39 cellular contexts compared by ENCODE assay signal in genomic region chr1:205067031-205067430, GRCh38. TPM values are rescaled to one million over a fixed set of nuclear protein-coding genes. Genes with fewer than 3 reads are reported as not detected.
"Had no signal": no experiment of that assay in that cellular context is flagged by ENCODE, and none has a peak within 500 bp of the region (broad histone marks: within the 10 kb centered on the region; RNA-seq: fewer than 3 reads in every experiment).

No MANE protein-coding gene starts in this region.

- H3K4me3 Mint-ChIP-seq: activated CD4-positive, alpha-beta memory T cell treated with anti-CD3 and anti-CD28 coated beads, Interleukin-2, amount 10 ng/mL, durations not matched to agents 7 days and 5 days; activated CD8-positive, alpha-beta memory T cell treated with anti-CD3 and anti-CD28 coated beads, Interleukin-2, amount 10 ng/mL, durations not matched to agents 7 days and 5 days; activated naive CD8-positive, alpha-beta T cell treated with anti-CD3 and anti-CD28 coated beads for 36 hours; T-cell had no signal

- H3K4me3 ChIP-seq: Peyer's patch had no signal

- H3K9me3 Mint-ChIP-seq: activated CD4-positive, alpha-beta memory T cell treated with anti-CD3 and anti-CD28 coated beads, Interleukin-2, amount 10 ng/mL, durations not matched to agents 7 days and 5 days; activated naive CD8-positive, alpha-beta T cell treated with anti-CD3 and anti-CD28 coated beads for 36 hours; T-cell had no signal

- H3K4me2 ChIP-seq: KMS-11 had no signal

- H3K9ac ChIP-seq: KMS-11 had no signal

- H3K4me1 Mint-ChIP-seq: activated CD4-positive, alpha-beta memory T cell treated with anti-CD3 and anti-CD28 coated beads, Interleukin-2, amount 10 ng/mL, durations not matched to agents 7 days and 5 days; activated CD8-positive, alpha-beta memory T cell treated with anti-CD3 and anti-CD28 coated beads, Interleukin-2, amount 10 ng/mL, durations not matched to agents 7 days and 5 days; activated naive CD8-positive, alpha-beta T cell treated with anti-CD3 and anti-CD28 coated beads for 36 hours; T-cell had no signal

- H3K36me3 ChIP-seq: brain microvascular endothelial cell, Peyer's patch had no signal

- H3K27me3 ChIP-seq: brain microvascular endothelial cell, Peyer's patch had no signal

- DNase-seq: activated CD4-positive, alpha-beta memory T cell treated with anti-CD3 and anti-CD28 coated beads, Interleukin-2, amount 10 ng/mL, durations not matched to agents 7 days and 5 days; activated CD4-positive, alpha-beta T cell treated with anti-CD3 and anti-CD28 coated beads for 1 hour; activated CD4-positive, alpha-beta T cell treated with anti-CD3 and anti-CD28 coated beads for 48 hours; activated CD4-positive, CD25-positive, alpha-beta regulatory T cell; activated CD8-positive, alpha-beta memory T cell treated with anti-CD3 and anti-CD28 coated beads for 24 hours; activated CD8-positive, alpha-beta memory T cell treated with anti-CD3 and anti-CD28 coated beads, Interleukin-2, amount 10 ng/mL, durations not matched to agents 7 days and 5 days; activated CD8-positive, alpha-beta memory T cell treated with anti-CD3 and anti-CD28 coated beads, Interleukin-2, amount 50 U/mL, for 48 hours; activated effector memory CD4-positive, alpha-beta T cell treated with anti-CD3 and anti-CD28 coated beads, Interleukin-2, amount 50 U/mL, for 16 hours; activated naive CD4-positive, alpha-beta T cell; activated naive CD4-positive, alpha-beta T cell treated with anti-CD3 and anti-CD28 coated beads, Interleukin-2, amount 50 U/mL, for 16 hours; activated naive CD8-positive, alpha-beta T cell treated with anti-CD3 and anti-CD28 coated beads for 36 hours; activated T-cell treated with anti-CD3 and anti-CD28 coated beads, Interleukin-2, amount 50 U/mL, for 48 hours; amniotic stem cell; aorta; brain microvascular endothelial cell; NCI-H1092 treated with DMSO at 0.1 percent for 48 hours; NCI-H1417; NCI-H146; NCI-H187; NCI-H2029 treated with DMSO at 0.1 percent for 48 hours; NCI-H2107; NCI-H2171; NCI-H510A; NCI-H526; NCI-H748 treated with DMSO at 0.1 percent for 48 hours; NK-92 treated with Interleukin-12 subunit alpha and Interleukin-12 subunit beta, amount 100 ng/mL, for 24 hours; PC-3; Peyer's patch; SIG-M5; T-cell; T-helper 2 cell; T-helper 9 cell had no signal

- H3K27me3 Mint-ChIP-seq: activated CD4-positive, alpha-beta memory T cell treated with anti-CD3 and anti-CD28 coated beads, Interleukin-2, amount 10 ng/mL, durations not matched to agents 7 days and 5 days; activated CD8-positive, alpha-beta memory T cell treated with anti-CD3 and anti-CD28 coated beads, Interleukin-2, amount 10 ng/mL, durations not matched to agents 7 days and 5 days; activated naive CD8-positive, alpha-beta T cell treated with anti-CD3 and anti-CD28 coated beads for 36 hours; T-cell had no signal

- H3K36me3 Mint-ChIP-seq: activated CD8-positive, alpha-beta memory T cell treated with anti-CD3 and anti-CD28 coated beads, Interleukin-2, amount 10 ng/mL, durations not matched to agents 7 days and 5 days; activated naive CD8-positive, alpha-beta T cell treated with anti-CD3 and anti-CD28 coated beads for 36 hours; T-cell had no signal

- H3K27ac ChIP-seq: brain microvascular endothelial cell, KMS-11, Peyer's patch, RWPE1, VCaP had no signal

- H3K27ac Mint-ChIP-seq: activated CD4-positive, alpha-beta memory T cell treated with anti-CD3 and anti-CD28 coated beads, Interleukin-2, amount 10 ng/mL, durations not matched to agents 7 days and 5 days; activated CD8-positive, alpha-beta memory T cell treated with anti-CD3 and anti-CD28 coated beads, Interleukin-2, amount 10 ng/mL, durations not matched to agents 7 days and 5 days; activated naive CD8-positive, alpha-beta T cell treated with anti-CD3 and anti-CD28 coated beads for 36 hours; T-cell had no signal

- H3K9me3 ChIP-seq: Peyer's patch had no signal

- H3K4me1 ChIP-seq: Peyer's patch had no signal

- ATAC-seq: activated CD8-positive, alpha-beta memory T cell treated with anti-CD3 and anti-CD28 coated beads, Interleukin-2, amount 10 ng/mL, durations not matched to agents 7 days and 5 days; PC-3; Right ventricle myocardium inferior; SK-N-SH treated with all-trans-retinoic acid at 6 μM for 48 hours; T-cell had no signal

RNA-seq across cellular contexts. Expression of gene CNTN2, which starts 24.0 kb away (rescaled TPM):
- total RNA-seq: activated CD4-positive, alpha-beta memory T cell treated with anti-CD3 and anti-CD28 coated beads, Interleukin-2, amount 10 ng/mL, durations not matched to agents 7 days and 5 days; activated CD8-positive, alpha-beta memory T cell treated with anti-CD3 and anti-CD28 coated beads, Interleukin-2, amount 10 ng/mL, durations not matched to agents 7 days and 5 days; activated naive CD8-positive, alpha-beta T cell treated with anti-CD3 and anti-CD28 coated beads for 36 hours; M059J; SK-MEL-5; T-cell had no signal
- polyA plus RNA-seq: aorta had no signal
